In the genomic region with DNA sequence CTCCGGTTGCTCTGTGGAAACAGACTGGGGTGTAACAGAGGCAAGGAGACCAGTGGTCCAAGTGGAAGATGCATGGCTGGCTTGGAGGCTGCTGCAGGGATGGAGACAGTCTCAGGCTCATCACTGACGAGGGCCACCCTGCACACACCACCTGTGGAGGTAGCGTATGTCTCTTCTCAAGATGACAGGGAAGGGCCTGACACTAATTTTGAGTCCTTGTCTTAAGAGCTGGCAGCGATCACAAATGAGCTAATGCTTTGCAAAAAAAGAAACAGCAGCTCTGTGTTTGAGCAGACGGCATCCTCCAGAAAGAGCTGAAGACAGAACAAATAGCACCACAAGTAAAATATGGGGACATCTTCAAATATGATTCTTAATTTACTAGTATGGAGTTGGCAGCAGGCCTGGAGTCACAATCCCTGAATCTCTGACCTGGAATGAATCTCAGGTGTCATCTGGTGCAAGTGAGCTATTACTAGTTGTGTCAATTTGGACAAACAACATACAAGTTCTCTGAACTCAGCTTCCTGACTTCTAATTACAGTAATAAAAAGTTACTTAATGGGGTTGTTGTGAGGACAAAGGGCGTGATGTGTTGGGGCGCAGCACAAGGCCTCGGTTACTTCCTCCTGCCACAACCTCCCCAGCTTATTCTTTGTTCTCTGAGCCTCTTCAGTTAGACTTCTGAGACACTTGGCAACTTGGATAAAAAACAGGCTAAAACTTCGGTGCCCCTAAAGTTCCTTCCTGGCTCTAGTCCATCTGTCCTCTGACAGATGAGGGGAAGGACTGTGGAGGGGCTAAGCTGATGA, we compare ENCODE assay signal across 23 cellular contexts.
DNase-seq lines count a peak whose midpoint lies in the region; ATAC-seq and TF ChIP-seq lines count a peak whose summit lies in the region.
"Had no signal": no experiment of that assay in that cellular context is flagged by ENCODE, and none has a peak within 500 bp of the region (broad histone marks: within the 10 kb centered on the region; RNA-seq: fewer than 3 reads in every experiment).

No MANE protein-coding gene starts in this region.

- H3K27ac Mint-ChIP-seq in stimulated activated naive B cell treated with anti-CD40 and anti-IgM and Interleukin-4, amounts not matched to agents 10 μg/mL and 1 μg/mL and 100 μg/mL, for 72 hours: peak overlapping the region; percentile 51
- no peak overlapping the region for H3K27ac Mint-ChIP-seq in activated CD4-positive, alpha-beta T cell treated with anti-CD3 and anti-CD28 coated beads, Interleukin-2, amount 10 ng/mL, durations not matched to agents 24 days and 14 days
- H3K27ac Mint-ChIP-seq in activated CD8-positive, alpha-beta T cell treated with anti-CD3 and anti-CD28 coated beads for 36 hours: no peak overlapping the region
- H3K27ac Mint-ChIP-seq: activated T-helper 1 cell treated with anti-CD3 and anti-CD28 coated beads, Interleukin-12 subunit alpha, Interleukin-12 subunit beta, Interleukin-2, Interleukin-4 antibody, amounts not matched to agents 30 ng/mL and 10 ng/mL and 1 ng/mL, durations not matched to agents 14 hours and 24 hours and 36 hours had no signal

- H3K4me3 ChIP-seq in Peyer's patch (no peak overlapping the region), mucosa of descending colon (no peak overlapping the region)
- H3K4me3 ChIP-seq: SJSA1, skin epidermis, thoracic aorta had no signal

- H3K36me3 Mint-ChIP-seq in stimulated activated naive B cell treated with anti-CD40 and anti-IgM and Interleukin-4, amounts not matched to agents 10 μg/mL and 1 μg/mL and 100 μg/mL, for 72 hours: peaks cover 47 to 85% of the 10 kb centered on the region in 2 donors
- peaks cover 7% of the 10 kb centered on the region for H3K36me3 Mint-ChIP-seq in activated CD4-positive, alpha-beta T cell treated with anti-CD3 and anti-CD28 coated beads, Interleukin-2, amount 10 ng/mL, durations not matched to agents 24 days and 14 days (ENCODE audit: low read depth)
- H3K36me3 Mint-ChIP-seq in activated CD8-positive, alpha-beta T cell treated with anti-CD3 and anti-CD28 coated beads for 36 hours (ENCODE audit: low read depth): peaks cover 1% of the 10 kb centered on the region
- H3K36me3 Mint-ChIP-seq: activated naive CD4-positive, alpha-beta T cell treated with anti-CD3 and anti-CD28 coated beads, Interleukin-2, amount 50 U/mL, for 72 hours had no signal

- peak; percentile 54 to 56 for TF ChIP-seq POLR2A in Peyer's patch (IDR thresholded peaks at IDR 0.05)

- DNase-seq in Peyer's patch (peak in 1 of 3 donors; percentile 73), cerebellum (ENCODE audit: low spot score) (peak; percentile 76), mucosa of descending colon (peak in 2 of 3 donors; percentile 29 to 59), NCI-H2107 (lab: John Stamatoyannopoulos, UW) (no peak)
- DNase-seq in stimulated activated naive B cell treated with anti-CD40 and anti-IgM and Interleukin-4, amounts not matched to agents 10 μg/mL and 1 μg/mL and 100 μg/mL, for 72 hours: no peak
- DNase-seq in activated CD4-positive, alpha-beta T cell treated with anti-CD3 and anti-CD28 coated beads, Interleukin-2, amount 10 ng/mL, durations not matched to agents 24 days and 14 days: no peak
- no peak for DNase-seq in activated CD8-positive, alpha-beta T cell treated with anti-CD3 and anti-CD28 coated beads for 36 hours
- no peak for DNase-seq in activated CD4-positive, alpha-beta T cell treated with anti-CD3 and anti-CD28 coated beads for 1 hour
- DNase-seq: activated CD4-positive, alpha-beta T cell treated with anti-CD3 and anti-CD28 coated beads for 4 hours; central memory CD4-positive, alpha-beta T cell; effector CD4-positive, alpha-beta T cell; foreskin melanocyte; KG1; NCI-H2171; NCI-H524; NK-92 treated with Interleukin-12 subunit alpha and Interleukin-12 subunit beta, amount 100 ng/mL, for 24 hours; stimulated activated CD4-positive, alpha-beta T cell treated with anti-CD3 and anti-CD28 coated beads, Interleukin-2, amount 100 ng/mL, for 24 hours had no signal

- H3K36me3 ChIP-seq in Peyer's patch (peaks cover 0 to 59% (median 0%) of the 10 kb centered on the region in 3 donors), mucosa of descending colon (ENCODE audit: low read depth) (no peaks in the 10 kb centered on the region)

- H3K4me1 Mint-ChIP-seq in stimulated activated naive B cell treated with anti-CD40 and anti-IgM and Interleukin-4, amounts not matched to agents 10 μg/mL and 1 μg/mL and 100 μg/mL, for 72 hours: peaks cover 12 to 15% of the 10 kb centered on the region in 2 donors
- H3K4me1 Mint-ChIP-seq in activated CD4-positive, alpha-beta T cell treated with anti-CD3 and anti-CD28 coated beads, Interleukin-2, amount 10 ng/mL, durations not matched to agents 24 days and 14 days: no peaks in the 10 kb centered on the region
- no peaks in the 10 kb centered on the region for H3K4me1 Mint-ChIP-seq in activated CD8-positive, alpha-beta T cell treated with anti-CD3 and anti-CD28 coated beads for 36 hours (ENCODE audit: low read depth)

- peak overlapping the region in 3 of 4 donors; percentile 70 to 91 (median 89) for H3K27ac ChIP-seq in Peyer's patch
- H3K27ac ChIP-seq: C4-2B, SJSA1, skin epidermis, thoracic aorta had no signal

- H3K4me3 Mint-ChIP-seq in stimulated activated naive B cell treated with anti-CD40 and anti-IgM and Interleukin-4, amounts not matched to agents 10 μg/mL and 1 μg/mL and 100 μg/mL, for 72 hours: no peak overlapping the region
- no peak overlapping the region for H3K4me3 Mint-ChIP-seq in activated CD4-positive, alpha-beta T cell treated with anti-CD3 and anti-CD28 coated beads, Interleukin-2, amount 10 ng/mL, durations not matched to agents 24 days and 14 days
- no peak overlapping the region for H3K4me3 Mint-ChIP-seq in activated CD8-positive, alpha-beta T cell treated with anti-CD3 and anti-CD28 coated beads for 36 hours
- H3K4me3 Mint-ChIP-seq: activated T-helper 1 cell treated with anti-CD3 and anti-CD28 coated beads, Interleukin-12 subunit alpha, Interleukin-12 subunit beta, Interleukin-2, Interleukin-4 antibody, amounts not matched to agents 30 ng/mL and 10 ng/mL and 1 ng/mL, durations not matched to agents 14 hours and 24 hours and 36 hours had no signal

- TF ChIP-seq CTCF in Peyer's patch (IDR thresholded peaks at IDR 0.05): peak in 1 of 6 experiments; percentile 11
- TF ChIP-seq CTCF in mucosa of descending colon (IDR thresholded peaks at IDR 0.05): no peak
- no peak for TF ChIP-seq CTCF in activated CD8-positive, alpha-beta T cell treated with anti-CD3 and anti-CD28 coated beads for 36 hours (IDR thresholded peaks at IDR 0.05)

- H3K4me1 ChIP-seq in Peyer's patch (peaks cover 0 to 60% (median 8%) of the 10 kb centered on the region in 4 donors), mucosa of descending colon (ENCODE audit: low read depth) (peaks cover 45% of the 10 kb centered on the region)
- H3K4me1 ChIP-seq: SJSA1 had no signal

- no peaks in the 10 kb centered on the region for H3K27me3 Mint-ChIP-seq in stimulated activated naive B cell treated with anti-CD40 and anti-IgM and Interleukin-4, amounts not matched to agents 10 μg/mL and 1 μg/mL and 100 μg/mL, for 72 hours
- no peaks in the 10 kb centered on the region for H3K27me3 Mint-ChIP-seq in activated CD4-positive, alpha-beta T cell treated with anti-CD3 and anti-CD28 coated beads, Interleukin-2, amount 10 ng/mL, durations not matched to agents 24 days and 14 days
- no peaks in the 10 kb centered on the region for H3K27me3 Mint-ChIP-seq in activated CD8-positive, alpha-beta T cell treated with anti-CD3 and anti-CD28 coated beads for 36 hours

- no peaks in the 10 kb centered on the region for H3K9me3 Mint-ChIP-seq in stimulated activated naive B cell treated with anti-CD40 and anti-IgM and Interleukin-4, amounts not matched to agents 10 μg/mL and 1 μg/mL and 100 μg/mL, for 72 hours
- H3K9me3 Mint-ChIP-seq in activated CD4-positive, alpha-beta T cell treated with anti-CD3 and anti-CD28 coated beads, Interleukin-2, amount 10 ng/mL, durations not matched to agents 24 days and 14 days: no peaks in the 10 kb centered on the region
- no peaks in the 10 kb centered on the region for H3K9me3 Mint-ChIP-seq in activated CD8-positive, alpha-beta T cell treated with anti-CD3 and anti-CD28 coated beads for 36 hours
- H3K9me3 Mint-ChIP-seq: activated naive CD4-positive, alpha-beta T cell treated with anti-CD3 and anti-CD28 coated beads, Interleukin-2, amount 50 U/mL, for 72 hours; activated T-helper 1 cell treated with anti-CD3 and anti-CD28 coated beads, Interleukin-12 subunit alpha, Interleukin-12 subunit beta, Interleukin-2, Interleukin-4 antibody, amounts not matched to agents 30 ng/mL and 10 ng/mL and 1 ng/mL, durations not matched to agents 14 hours and 24 hours and 36 hours had no signal

- POLR2A ChIA-PET in activated CD8-positive, alpha-beta T cell treated with anti-CD3 and anti-CD28 coated beads for 36 hours (lab: Charles Lee): interaction anchor here (1.1 kb wide), 1 partner anchor 91 kb away, joined by 3 read pairs; no protein-coding TSS in a partner anchor

- ATAC-seq in mucosa of descending colon: peak; percentile 78
- no peak for ATAC-seq in stimulated activated naive B cell treated with anti-CD40 and anti-IgM and Interleukin-4, amounts not matched to agents 10 μg/mL and 1 μg/mL and 100 μg/mL, for 72 hours (replicated peaks)
- ATAC-seq in activated CD8-positive, alpha-beta T cell treated with anti-CD3 and anti-CD28 coated beads for 36 hours: no peak
- ATAC-seq: activated naive CD4-positive, alpha-beta T cell treated with anti-CD3 and anti-CD28 coated beads, Interleukin-2, amount 50 U/mL, for 72 hours had no signal

- no peaks in the 10 kb centered on the region for H3K27me3 ChIP-seq in Peyer's patch
- H3K27me3 ChIP-seq: SJSA1 had no signal

- CTCF ChIA-PET in activated CD8-positive, alpha-beta T cell treated with anti-CD3 and anti-CD28 coated beads for 36 hours (lab: Charles Lee): interaction anchor here (1.1 to 1.2 kb wide), 2 partner anchors 13 to 39 kb away, joined by 3 to 6 read pairs; no protein-coding TSS in a partner anchor

- H3K9me3 ChIP-seq in Peyer's patch (no peaks in the 10 kb centered on the region), mucosa of descending colon (no peaks in the 10 kb centered on the region)
- H3K9me3 ChIP-seq: SJSA1, thoracic aorta had no signal

- intact Hi-C loops in mucosa of descending colon (cut with DNase I, micrococcal nuclease): no loop called here
- intact Hi-C loops in activated CD4-positive, alpha-beta T cell treated with anti-CD3 and anti-CD28 coated beads, Interleukin-2, amount 10 ng/mL, durations not matched to agents 24 days and 14 days (cut with micrococcal nuclease): no loop called here
- intact Hi-C loops in activated CD8-positive, alpha-beta T cell treated with anti-CD3 and anti-CD28 coated beads for 36 hours (cut with micrococcal nuclease): no loop called here

Comparison
In these comparisons a context has a peak if more than half of its experiments do, and no peak if none do; other contexts are left out.
1. DNase-seq: peak in cerebellum (single experiment) and mucosa of descending colon (2 of 3); none in stimulated activated naive B cell treated with anti-CD40 and anti-IgM and Interleukin-4, amounts not matched to agents 10 μg/mL and 1 μg/mL and 100 μg/mL, for 72 hours (single experiment), activated CD4-positive, alpha-beta T cell treated with anti-CD3 and anti-CD28 coated beads, Interleukin-2, amount 10 ng/mL, durations not matched to agents 24 days and 14 days (single experiment), activated CD8-positive, alpha-beta T cell treated with anti-CD3 and anti-CD28 coated beads for 36 hours (single experiment), activated CD4-positive, alpha-beta T cell treated with anti-CD3 and anti-CD28 coated beads for 1 hour (single experiment) and NCI-H2107 (single experiment).